In the genomic region with DNA sequence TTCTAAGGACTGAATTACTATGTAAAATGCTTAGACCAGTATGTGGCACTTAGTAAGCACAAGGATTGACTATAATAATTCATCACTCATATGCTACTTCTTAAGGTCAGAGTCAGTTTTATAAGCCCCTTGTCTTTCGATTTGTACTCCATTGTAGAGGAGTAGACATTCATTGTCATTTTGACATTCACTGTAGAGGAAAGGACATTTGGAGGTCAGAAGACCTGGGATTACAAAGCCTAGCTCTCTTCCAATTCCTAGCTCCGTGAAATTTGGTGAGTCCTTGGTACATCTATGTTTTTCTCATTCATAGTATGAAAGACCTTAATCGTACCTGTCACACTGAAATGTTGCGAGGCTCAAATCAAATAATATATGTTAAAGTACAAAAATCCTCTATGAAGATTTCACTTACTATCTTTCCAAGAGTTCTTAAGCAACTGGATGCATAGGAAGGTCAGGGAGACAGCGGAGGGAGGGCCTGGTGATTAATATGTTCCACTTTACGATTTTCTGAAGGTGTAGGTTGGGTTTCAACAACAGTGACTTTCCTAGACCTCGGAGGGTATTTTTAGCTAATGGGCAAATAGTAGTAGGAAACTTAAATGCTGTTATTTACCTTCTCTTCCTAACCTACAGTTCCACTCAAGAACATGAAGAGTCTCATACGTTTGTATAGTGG, we compare ENCODE assay signal across 1 cellular context.
TF ChIP-seq lines count a peak whose summit lies in the region.

No MANE protein-coding gene starts in this region.

TF ChIP-seq in GM12878, 131 proteins besides CTCF, POLR2A, EP300 and RAD21:
- TF ChIP-seq, protein P1, sequence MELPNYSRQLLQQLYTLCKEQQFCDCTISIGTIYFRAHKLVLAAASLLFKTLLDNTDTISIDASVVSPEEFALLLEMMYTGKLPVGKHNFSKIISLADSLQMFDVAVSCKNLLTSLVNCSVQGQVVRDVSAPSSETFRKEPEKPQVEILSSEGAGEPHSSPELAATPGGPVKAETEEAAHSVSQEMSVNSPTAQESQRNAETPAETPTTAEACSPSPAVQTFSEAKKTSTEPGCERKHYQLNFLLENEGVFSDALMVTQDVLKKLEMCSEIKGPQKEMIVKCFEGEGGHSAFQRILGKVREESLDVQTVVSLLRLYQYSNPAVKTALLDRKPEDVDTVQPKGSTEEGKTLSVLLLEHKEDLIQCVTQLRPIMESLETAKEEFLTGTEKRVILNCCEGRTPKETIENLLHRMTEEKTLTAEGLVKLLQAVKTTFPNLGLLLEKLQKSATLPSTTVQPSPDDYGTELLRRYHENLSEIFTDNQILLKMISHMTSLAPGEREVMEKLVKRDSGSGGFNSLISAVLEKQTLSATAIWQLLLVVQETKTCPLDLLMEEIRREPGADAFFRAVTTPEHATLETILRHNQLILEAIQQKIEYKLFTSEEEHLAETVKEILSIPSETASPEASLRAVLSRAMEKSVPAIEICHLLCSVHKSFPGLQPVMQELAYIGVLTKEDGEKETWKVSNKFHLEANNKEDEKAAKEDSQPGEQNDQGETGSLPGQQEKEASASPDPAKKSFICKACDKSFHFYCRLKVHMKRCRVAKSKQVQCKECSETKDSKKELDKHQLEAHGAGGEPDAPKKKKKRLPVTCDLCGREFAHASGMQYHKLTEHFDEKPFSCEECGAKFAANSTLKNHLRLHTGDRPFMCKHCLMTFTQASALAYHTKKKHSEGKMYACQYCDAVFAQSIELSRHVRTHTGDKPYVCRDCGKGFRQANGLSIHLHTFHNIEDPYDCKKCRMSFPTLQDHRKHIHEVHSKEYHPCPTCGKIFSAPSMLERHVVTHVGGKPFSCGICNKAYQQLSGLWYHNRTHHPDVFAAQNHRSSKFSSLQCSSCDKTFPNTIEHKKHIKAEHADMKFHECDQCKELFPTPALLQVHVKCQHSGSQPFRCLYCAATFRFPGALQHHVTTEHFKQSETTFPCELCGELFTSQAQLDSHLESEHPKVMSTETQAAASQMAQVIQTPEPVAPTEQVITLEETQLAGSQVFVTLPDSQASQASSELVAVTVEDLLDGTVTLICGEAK (IDR thresholded peaks at IDR 0.05; ENCODE audit: borderline replicate concordance) = no peak
- TF ChIP-seq NR2C2 (IDR thresholded peaks at IDR 0.05; ENCODE audit: borderline replicate concordance, control insufficient read depth, insufficient read length, low read depth) = no peak
- no peak for TF ChIP-seq PAX5 (IDR thresholded peaks at IDR 0.05; ENCODE audit: borderline replicate concordance, low read depth, low read length)
- TF ChIP-seq, protein P2, sequence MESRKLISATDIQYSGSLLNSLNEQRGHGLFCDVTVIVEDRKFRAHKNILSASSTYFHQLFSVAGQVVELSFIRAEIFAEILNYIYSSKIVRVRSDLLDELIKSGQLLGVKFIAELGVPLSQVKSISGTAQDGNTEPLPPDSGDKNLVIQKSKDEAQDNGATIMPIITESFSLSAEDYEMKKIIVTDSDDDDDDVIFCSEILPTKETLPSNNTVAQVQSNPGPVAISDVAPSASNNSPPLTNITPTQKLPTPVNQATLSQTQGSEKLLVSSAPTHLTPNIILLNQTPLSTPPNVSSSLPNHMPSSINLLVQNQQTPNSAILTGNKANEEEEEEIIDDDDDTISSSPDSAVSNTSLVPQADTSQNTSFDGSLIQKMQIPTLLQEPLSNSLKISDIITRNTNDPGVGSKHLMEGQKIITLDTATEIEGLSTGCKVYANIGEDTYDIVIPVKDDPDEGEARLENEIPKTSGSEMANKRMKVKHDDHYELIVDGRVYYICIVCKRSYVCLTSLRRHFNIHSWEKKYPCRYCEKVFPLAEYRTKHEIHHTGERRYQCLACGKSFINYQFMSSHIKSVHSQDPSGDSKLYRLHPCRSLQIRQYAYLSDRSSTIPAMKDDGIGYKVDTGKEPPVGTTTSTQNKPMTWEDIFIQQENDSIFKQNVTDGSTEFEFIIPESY (IDR thresholded peaks at IDR 0.05) = no peak
- no peak for TF ChIP-seq ZNF384 (IDR thresholded peaks at IDR 0.05; ENCODE audit: borderline replicate concordance, low read depth, low read length)
